ENCODE assay signal across 1 cellular context in the genomic region with DNA sequence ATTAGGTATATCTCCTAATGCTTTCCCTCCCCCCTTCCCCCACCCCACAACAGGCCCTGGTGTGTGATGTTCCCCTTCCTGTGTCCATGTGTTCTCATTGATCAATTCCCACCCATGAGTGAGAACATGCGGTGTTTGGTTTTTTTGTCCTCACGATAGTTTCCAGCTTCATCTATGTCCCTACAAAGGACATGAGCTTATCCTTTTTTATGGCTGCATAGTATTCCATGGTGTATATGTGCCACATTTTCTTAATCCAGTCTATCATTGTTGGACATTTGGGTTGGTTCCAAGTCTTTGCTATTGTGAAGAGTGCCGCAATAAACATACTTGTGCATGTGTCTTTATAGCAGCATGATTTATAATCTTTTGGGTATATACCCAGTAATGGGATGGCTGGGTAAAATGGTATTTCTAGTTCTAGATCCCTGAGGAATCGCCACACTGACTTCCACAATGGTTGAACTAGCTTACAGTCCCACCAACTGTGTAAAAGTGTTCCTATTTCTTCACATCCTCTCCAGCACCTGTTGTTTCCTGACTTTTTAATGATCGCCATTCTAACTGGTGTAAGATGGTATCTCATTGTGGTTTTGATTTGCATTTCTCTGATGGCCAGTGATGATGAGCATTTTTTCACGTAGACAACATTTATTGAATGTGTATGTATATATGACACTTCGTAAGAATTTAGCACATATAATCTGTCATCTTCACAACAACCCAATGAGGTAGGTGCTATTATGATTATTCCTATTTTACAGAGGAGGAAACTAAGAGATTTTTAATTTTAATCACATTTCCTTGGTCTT.
TF ChIP-seq lines count a peak whose summit lies in the region.

No MANE protein-coding gene starts in this region.

TF ChIP-seq in HEK293, 187 proteins besides CTCF, POLR2A, EP300 and RAD21 (continued from another document):
- TF ChIP-seq, protein P1, sequence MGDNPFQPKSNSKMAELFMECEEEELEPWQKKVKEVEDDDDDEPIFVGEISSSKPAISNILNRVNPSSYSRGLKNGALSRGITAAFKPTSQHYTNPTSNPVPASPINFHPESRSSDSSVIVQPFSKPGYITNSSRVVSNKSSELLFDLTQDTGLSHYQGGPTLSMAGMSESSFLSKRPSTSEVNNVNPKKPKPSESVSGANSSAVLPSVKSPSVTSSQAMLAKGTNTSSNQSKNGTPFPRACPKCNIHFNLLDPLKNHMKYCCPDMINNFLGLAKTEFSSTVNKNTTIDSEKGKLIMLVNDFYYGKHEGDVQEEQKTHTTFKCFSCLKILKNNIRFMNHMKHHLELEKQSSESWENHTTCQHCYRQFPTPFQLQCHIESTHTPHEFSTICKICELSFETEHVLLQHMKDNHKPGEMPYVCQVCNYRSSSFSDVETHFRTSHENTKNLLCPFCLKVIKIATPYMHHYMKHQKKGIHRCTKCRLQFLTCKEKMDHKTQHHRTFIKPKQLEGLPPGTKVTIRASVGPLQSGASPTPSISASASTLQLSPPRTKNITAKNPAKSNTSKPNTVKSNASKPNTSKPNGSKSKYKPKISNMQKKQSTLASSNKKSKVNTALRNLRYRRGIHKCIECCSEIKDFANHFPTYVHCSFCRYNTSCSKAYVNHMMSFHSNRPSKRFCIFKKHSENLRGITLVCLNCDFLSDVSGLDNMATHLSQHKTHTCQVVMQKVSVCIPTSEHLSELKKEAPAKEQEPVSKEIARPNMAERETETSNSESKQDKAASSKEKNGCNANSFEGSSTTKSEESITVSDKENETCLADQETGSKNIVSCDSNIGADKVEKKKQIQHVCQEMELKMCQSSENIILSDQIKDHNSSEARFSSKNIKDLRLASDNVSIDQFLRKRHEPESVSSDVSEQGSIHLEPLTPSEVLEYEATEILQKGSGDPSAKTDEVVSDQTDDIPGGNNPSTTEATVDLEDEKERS (tag by site-specific recombination; IDR thresholded peaks at IDR 0.05): peak; percentile 72; the same call in 1 of the 2 replicates
- peak; percentile 60 for TF ChIP-seq SCRT2 (tag by site-specific recombination; IDR thresholded peaks at IDR 0.05)
- TF ChIP-seq, protein P2, sequence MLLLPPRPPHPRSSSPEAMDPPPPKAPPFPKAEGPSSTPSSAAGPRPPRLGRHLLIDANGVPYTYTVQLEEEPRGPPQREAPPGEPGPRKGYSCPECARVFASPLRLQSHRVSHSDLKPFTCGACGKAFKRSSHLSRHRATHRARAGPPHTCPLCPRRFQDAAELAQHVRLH (tag by site-specific recombination; IDR thresholded peaks at IDR 0.05): peak; percentile 58; the same call in 1 of the 2 replicates
